In the genomic region with DNA sequence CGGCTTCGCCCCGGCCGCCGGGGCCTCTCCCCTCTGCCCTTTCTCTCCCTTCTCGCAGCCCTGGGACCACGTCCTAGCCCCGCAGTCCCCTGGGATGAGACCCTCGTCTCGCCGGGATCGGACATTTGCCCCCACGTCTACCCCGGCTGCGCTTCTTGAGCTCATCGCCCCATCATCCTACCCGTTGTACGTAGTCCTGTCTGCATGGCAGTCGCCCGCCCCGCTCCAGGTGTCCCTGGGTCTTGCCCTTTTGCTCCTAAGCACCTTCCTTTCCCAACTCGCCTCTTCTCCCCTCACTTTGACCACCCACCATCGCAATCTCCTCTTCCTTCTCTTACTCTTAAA, we compare ENCODE assay signal across 8 cellular contexts. TPM values are rescaled to one million over a fixed set of nuclear protein-coding genes. Genes with fewer than 3 reads are reported as not detected.
A peak's percentile ranks its signal among the peaks of the same experiment; 100 is the strongest.
DNase-seq lines count a peak whose midpoint lies in the region; ATAC-seq, FAIRE-seq and TF ChIP-seq lines count a peak whose summit lies in the region.

No MANE protein-coding gene starts in this region.

- H3K36me3 Mint-ChIP-seq in activated naive CD4-positive, alpha-beta T cell treated with anti-CD3 and anti-CD28 coated beads for 36 hours (ENCODE audit: low read depth) = no peaks in the 10 kb centered on the region
- peaks cover 0 to 2% (median 0%) of the 10 kb centered on the region in 3 donors for H3K36me3 Mint-ChIP-seq in naive thymus-derived CD8-positive, alpha-beta T cell

- ATAC-seq in naive thymus-derived CD8-positive, alpha-beta T cell = peak in 1 of 2 donors; percentile 9
- ATAC-seq in HG03039 (IDR thresholded peaks at IDR 0.05; ENCODE audit: unreplicated experiment) = no peak

- H4K8ac ChIP-seq in H1 (ENCODE audit: extremely low read depth, insufficient read depth, low read length) = peak overlapping the region; percentile 92; the same call in 1 of the 2 replicates

- H3K27me3 Mint-ChIP-seq in activated naive CD4-positive, alpha-beta T cell treated with anti-CD3 and anti-CD28 coated beads for 36 hours (ENCODE audit: low read depth) = peaks cover 13% of the 10 kb centered on the region
- H3K27me3 Mint-ChIP-seq in naive thymus-derived CD8-positive, alpha-beta T cell = peaks cover 0 to 3% (median 0%) of the 10 kb centered on the region in 5 donors

- peak overlapping the region; percentile 88 for H3K4me3 Mint-ChIP-seq in activated naive CD4-positive, alpha-beta T cell treated with anti-CD3 and anti-CD28 coated beads for 36 hours
- H3K4me3 Mint-ChIP-seq in naive thymus-derived CD8-positive, alpha-beta T cell = peak overlapping the region; percentile 88 to 99 (median 93)

- peak overlapping the region; percentile 69 for H4K91ac ChIP-seq in H1 (replicated peaks; ENCODE audit: insufficient read length, low read length)

- H2BK12ac ChIP-seq in H1 (ENCODE audit: low read depth, low read length) = 0 out of 2 replicates have a peak overlapping the region, but pooled peaks have one; percentile 17

- H3K4me3 ChIP-seq in SJCRH30 (peak overlapping the region; percentile 94), H1 (ENCODE audit: extremely low read depth in 1 of 4, insufficient read depth in 2 of 4, low read depth in 3 of 4, low read length in 4 of 4) (peak overlapping the region; percentile 81 to 93 (median 90))

- H3K27me3 ChIP-seq in SJCRH30 (no peaks in the 10 kb centered on the region), H1 (replicated peaks in 1 of 4; ENCODE audit: control insufficient read depth in 3 of 4, extremely low read depth in 1 of 4, insufficient read depth in 3 of 4, low read length in 3 of 4) (no peaks in the 10 kb centered on the region)

- H3K4me1 Mint-ChIP-seq in activated naive CD4-positive, alpha-beta T cell treated with anti-CD3 and anti-CD28 coated beads for 36 hours (ENCODE audit: low read depth) = peaks cover 29% of the 10 kb centered on the region
- H3K4me1 Mint-ChIP-seq in naive thymus-derived CD8-positive, alpha-beta T cell = peaks cover 35 to 62% (median 51%) of the 10 kb centered on the region in 4 donors

- no peak overlapping the region for H2BK20ac ChIP-seq in H1 (ENCODE audit: low read length)

- intact Hi-C loops in activated naive CD4-positive, alpha-beta T cell treated with anti-CD3 and anti-CD28 coated beads for 36 hours (cut with micrococcal nuclease) = loop anchor here (2.0 to 10.0 kb wide), 6 partner anchors 88 to 789 kb away; a partner anchor contains a TSS

- no peak overlapping the region for H3K27ac Mint-ChIP-seq in activated naive CD4-positive, alpha-beta T cell treated with anti-CD3 and anti-CD28 coated beads for 36 hours
- peak overlapping the region; percentile 42 to 98 (median 90) for H3K27ac Mint-ChIP-seq in naive thymus-derived CD8-positive, alpha-beta T cell

- TF ChIP-seq RAD21 in H1 (IDR thresholded peaks at IDR 0.05 in 1 of 2, conservative IDR thresholded peaks at IDR 0.05 in 1 of 2; ENCODE audit: low read depth in 2 of 2, low read length in 2 of 2) = no peak

- H3K9me3 Mint-ChIP-seq in activated naive CD4-positive, alpha-beta T cell treated with anti-CD3 and anti-CD28 coated beads for 36 hours = no peaks in the 10 kb centered on the region
- H3K9me3 Mint-ChIP-seq in naive thymus-derived CD8-positive, alpha-beta T cell = no peaks in the 10 kb centered on the region

- H3K23ac ChIP-seq in H1 (ENCODE audit: insufficient read length) = no peak overlapping the region

- H3K4me2 ChIP-seq in H1 (ENCODE audit: insufficient read depth in 1 of 2, low read depth in 2 of 2, low read length in 2 of 2) = peak overlapping the region; percentile 79 to 87

- peak; percentile 12 for DNase-seq in activated naive CD4-positive, alpha-beta T cell treated with anti-CD3 and anti-CD28 coated beads for 36 hours
- DNase-seq in activated naive CD4-positive, alpha-beta T cell (lab: John Stamatoyannopoulos, UW) = no peak
- peak; percentile 31 to 47 for DNase-seq in SJCRH30
- DNase-seq in H1 (ENCODE audit: low read depth in 1 of 2, low spot score in 2 of 2) = peak in 1 of 2 experiments; percentile 73
- peak in 2 of 10 donors; percentile 21 to 24 for DNase-seq in naive thymus-derived CD8-positive, alpha-beta T cell
- DNase-seq in NCI-H446 (lab: John Stamatoyannopoulos, UW) = no peak
- DNase-seq in DMS 273 (lab: John Stamatoyannopoulos, UW; ENCODE audit: unreplicated experiment) = no peak

- H3K56ac ChIP-seq in H1 (replicated peaks; ENCODE audit: insufficient read length, low read depth, low read length) = peak overlapping the region; percentile 39

- peaks cover 0 to 2% of the 10 kb centered on the region in 2 experiments for H4K20me1 ChIP-seq in H1 (replicated peaks in 1 of 2; ENCODE audit: control insufficient read depth in 1 of 2, insufficient read depth in 2 of 2, low read length in 2 of 2)

- H2BK120ac ChIP-seq in H1 (replicated peaks; ENCODE audit: low read depth, low read length) = no peak overlapping the region

- H3K23me2 ChIP-seq in H1 (ENCODE audit: low read depth, low read length) = peaks cover 9% of the 10 kb centered on the region

- H2AK5ac ChIP-seq in H1 (ENCODE audit: low read depth, low read length) = no peak overlapping the region

- no peak overlapping the region for H2BK5ac ChIP-seq in H1 (ENCODE audit: low read depth, low read length)

- H2BK15ac ChIP-seq in H1 (ENCODE audit: low read length) = peak overlapping the region; percentile 88; the same call in 1 of the 2 replicates

- no peak for FAIRE-seq in H1 (lab: Jason Lieb, UNC)

- H4K5ac ChIP-seq in H1 (ENCODE audit: insufficient read length, low read depth, low read length) = no peak overlapping the region

- 0 out of 2 replicates have a peak, but pooled peaks cover 4% of the 10 kb centered on the region for H3K4me1 ChIP-seq in SJCRH30
- peaks cover 0 to 4% (median 2%) of the 10 kb centered on the region in 4 experiments; a peak in 4 of 7 replicates for H3K4me1 ChIP-seq in H1 (replicated peaks in 1 of 4; ENCODE audit: control insufficient read depth in 3 of 4, insufficient read depth in 4 of 4, low read length in 3 of 4)

- no peak overlapping the region for H3K4ac ChIP-seq in H1 (replicated peaks; ENCODE audit: insufficient read length, low read depth, low read length)

- no peak for TF ChIP-seq CTCF in H1 (IDR thresholded peaks at IDR 0.05; ENCODE audit: control extremely low read depth in 1 of 3, insufficient read depth in 1 of 3, low read depth in 1 of 3, low read length in 3 of 3)

- POLR2A ChIA-PET in H1 (lab: Charles Lee; ENCODE audit: partially characterized antibody) = interaction anchor here (1.0 to 1.5 kb wide), 6 partner anchors 11 to 116 kb away, joined by 3 to 6 read pairs (median 3); a partner anchor contains a TSS
- POLR2A ChIA-PET in naive thymus-derived CD8-positive, alpha-beta T cell (lab: Charles Lee) = interaction anchor here (0.5 to 1.7 kb wide), 4 partner anchors 9 to 288 kb away, joined by 3 to 4 read pairs (median 3); no protein-coding TSS in a partner anchor

- H3K36me3 ChIP-seq in SJCRH30 (no peaks in the 10 kb centered on the region), H1 (ENCODE audit: control insufficient read depth in 2 of 4, insufficient read depth in 4 of 4, low read length in 3 of 4) (no peaks in the 10 kb centered on the region)

- H3K27ac ChIP-seq in SJCRH30 (peak overlapping the region; percentile 50), H1 (ENCODE audit: low read depth, low read length) (peak overlapping the region; percentile 64)

- peaks cover 0 to 6% of the 10 kb centered on the region in 2 experiments; a peak in 1 of 4 replicates for H3K79me2 ChIP-seq in H1 (ENCODE audit: control insufficient read depth in 1 of 2, insufficient read depth in 2 of 2, low read length in 2 of 2)

- H3K79me1 ChIP-seq in H1 (ENCODE audit: low read depth, low read length) = no peaks in the 10 kb centered on the region; the same call in 1 of the 2 replicates

- no peak for TF ChIP-seq EP300 in H1 (IDR thresholded peaks at IDR 0.05; ENCODE audit: borderline replicate concordance in 1 of 2, low read depth in 2 of 2, low read length in 2 of 2)

- no peak overlapping the region for H3K14ac ChIP-seq in H1 (ENCODE audit: insufficient read length)

- peak overlapping the region; percentile 67 to 91 (median 86) for H3K9ac ChIP-seq in H1 (replicated peaks in 1 of 4; ENCODE audit: extremely low read depth in 1 of 4, low read depth in 3 of 4, low read length in 3 of 4)

- WGBS in H1 (ENCODE audit: extremely low coverage in 1 of 2, insufficient coverage in 1 of 2, insufficient read length in 1 of 2, insufficient replicate concordance in 2 of 2, low coverage in 1 of 2, low lambda C conversion rate in 2 of 2, missing lambda C conversion rate in 1 of 2), 2 experiments = 3% methylated on average over 16 of the region's 23 CpGs; no CpG with 5 or more reads in 1 of the 2 experiments

- H2AFZ ChIP-seq in H1 (ENCODE audit: low read length) = peak overlapping the region; percentile 79

- no peak for TF ChIP-seq POLR2A in H1 (IDR thresholded peaks at IDR 0.05; ENCODE audit: control extremely low read depth in 1 of 2, low read depth in 2 of 2, low read length in 2 of 2)

- peak overlapping the region; percentile 78; the same call in 1 of the 2 replicates for H3K18ac ChIP-seq in H1 (ENCODE audit: extremely low read depth, low read length)

- H3K9me3 ChIP-seq in SJCRH30 (replicated peaks) (no peaks in the 10 kb centered on the region), H1 (ENCODE audit: insufficient read depth in 2 of 2, low read depth in 1 of 2, low read length in 1 of 2) (no peaks in the 10 kb centered on the region)

- CTCF ChIA-PET in activated naive CD4-positive, alpha-beta T cell treated with anti-CD3 and anti-CD28 coated beads for 36 hours (lab: Charles Lee) = interaction anchor here (1.5 to 2.2 kb wide), 2 partner anchors 9 to 208 kb away, joined by 5 to 6 read pairs; no protein-coding TSS in a partner anchor
- CTCF ChIA-PET in H1 (lab: Charles Lee; ENCODE audit: partially characterized antibody) = interaction anchor here (0.5 to 2.0 kb wide), 5 partner anchors 11 to 290 kb away, joined by 3 to 5 read pairs (median 4); no protein-coding TSS in a partner anchor

TF ChIP-seq in H1, 55 proteins besides CTCF, POLR2A, EP300 and RAD21 (continues in another document):
- TF ChIP-seq CBX8 (IDR thresholded peaks at IDR 0.05; ENCODE audit: borderline replicate concordance, low read depth, low read length) = no peak

RNA-seq across cellular contexts. Expression of a gene that starts 0.6 kb away (rescaled TPM):
- total RNA-seq in activated naive CD4-positive, alpha-beta T cell treated with anti-CD3 and anti-CD28 coated beads for 36 hours = 1 to 10 TPM; 1.9 to 3.8 TPM
- total RNA-seq in SJCRH30 (2014; rRNA removed; shearing (Covaris generic)) = 57.3 and 62.1 TPM in 2 replicates
- 14.9 and 18.4 TPM in 2 replicates for total RNA-seq in H1 (2021; fragmentation: NEBNext Ultra II Directional; extraction: Animal tissue kit (Norgen Biotek cat#: 25700))
- polyA plus RNA-seq in H1 (2011; rRNA removed) = 8.2 and 8.6 TPM in 2 replicates
- 12.8 TPM for polyA plus RNA-seq in H1 (2011; cell fraction: cytosol; rRNA removed)
- 11.5 TPM for polyA plus RNA-seq in H1 (2011; cell fraction: nucleus; rRNA removed)
- 10.6 to 15.3 TPM (median 12.7 TPM) in 4 replicates for polyA plus RNA-seq in H1 (2012, experiment 1 of 2)
- polyA plus RNA-seq in H1 (2012, experiment 2 of 2) = 4.2 TPM
- polyA plus RNA-seq in H1 (2013, experiment 1 of 2) = 17.5 TPM
- 17.6 TPM for polyA plus RNA-seq in H1 (2013, experiment 2 of 2)
- polyA minus RNA-seq in H1 (2011; rRNA and poly(A)+ RNA removed) = 49.6 and 52.9 TPM in 2 replicates
- 15.6 TPM for polyA minus RNA-seq in H1 (2011; cell fraction: cytosol; rRNA and poly(A)+ RNA removed)
- polyA minus RNA-seq in H1 (2011; cell fraction: nucleus; rRNA and poly(A)+ RNA removed) = 44.9 TPM
- 1 to 10 TPM; 5.6 to 7.8 TPM for total RNA-seq in naive thymus-derived CD8-positive, alpha-beta T cell
- 10 to 100 TPM in 1 of 3 donors, 1 to 10 TPM in 2; 6.7 to 13.2 (median 8.3) TPM for polyA plus RNA-seq in naive thymus-derived CD8-positive, alpha-beta T cell

Comparison
In these comparisons a context has a peak if more than half of its experiments do, and no peak if none do; other contexts are left out.
1. DNase-seq: peak in activated naive CD4-positive, alpha-beta T cell treated with anti-CD3 and anti-CD28 coated beads for 36 hours (single experiment) and SJCRH30 (2 of 2); none in activated naive CD4-positive, alpha-beta T cell (0 of 4), NCI-H446 (0 of 2) and DMS 273 (single experiment).